Comparison of ENCODE assay signal across 2 cellular contexts in genomic region chr2:85400541-85400940, GRCh38.
TF ChIP-seq lines count a peak whose summit lies in the region.

No MANE protein-coding gene starts in this region.

TF ChIP-seq in SK-N-SH, 30 proteins besides CTCF, POLR2A, EP300 and RAD21 (continued from another document):
- TF ChIP-seq USF1 (IDR thresholded peaks at IDR 0.05; ENCODE audit: borderline replicate concordance, low read depth) (no peak), GATA2 (CRISPR knock-in tag; IDR thresholded peaks at IDR 0.05) (no peak), POLR2AphosphoS5 (IDR thresholded peaks at IDR 0.05; ENCODE audit: low read depth, low read length) (no peak), SIN3A (IDR thresholded peaks at IDR 0.05; ENCODE audit: borderline replicate concordance, low read depth, low read length) (no peak), USF2 (IDR thresholded peaks at IDR 0.05; ENCODE audit: borderline replicate concordance, low read depth, low read length) (no peak), MXI1 (IDR thresholded peaks at IDR 0.05; ENCODE audit: low read depth, low read length) (no peak), JUND (IDR thresholded peaks at IDR 0.05) (no peak), REST (IDR thresholded peaks at IDR 0.05; ENCODE audit: low read depth, low read length) (no peak), MAX (IDR thresholded peaks at IDR 0.05; ENCODE audit: low read depth) (no peak), SMC3 (IDR thresholded peaks at IDR 0.05; ENCODE audit: low read depth, low read length) (no peak), CHD2 (IDR thresholded peaks at IDR 0.05; ENCODE audit: low read length, partially characterized antibody) (no peak), EZH2phosphoT487 (IDR thresholded peaks at IDR 0.05; ENCODE audit: borderline replicate concordance, low read depth) (no peak), FOSL2 (IDR thresholded peaks at IDR 0.05; ENCODE audit: borderline replicate concordance, low read depth) (no peak), PBX3 (IDR thresholded peaks at IDR 0.05) (no peak), RFX5 (IDR thresholded peaks at IDR 0.05; ENCODE audit: low read length) (no peak)
TF ChIP-seq in SK-N-SH: peak in this region for 0.

TF ChIP-seq in SK-N-SH treated with all-trans-retinoic acid at 6 μM for 48 hours, 23 proteins besides CTCF, POLR2A, EP300 and RAD21 (continued from another document):
- TF ChIP-seq TSHZ2 (CRISPR knock-in tag; IDR thresholded peaks at IDR 0.05) = no peak
- TF ChIP-seq PPARA (CRISPR knock-in tag; IDR thresholded peaks at IDR 0.05; ENCODE audit: borderline replicate concordance) = no peak
- no peak for TF ChIP-seq PATZ1 (CRISPR knock-in tag; IDR thresholded peaks at IDR 0.05; ENCODE audit: borderline replicate concordance)
- TF ChIP-seq ISL1 (CRISPR knock-in tag; IDR thresholded peaks at IDR 0.05) = no peak
- no peak for TF ChIP-seq TCF4 (CRISPR knock-in tag; IDR thresholded peaks at IDR 0.05; ENCODE audit: borderline replicate concordance)
- no peak for TF ChIP-seq GLIS3 (CRISPR knock-in tag; IDR thresholded peaks at IDR 0.05)
- no peak for TF ChIP-seq ZFP3 (CRISPR knock-in tag; IDR thresholded peaks at IDR 0.05)
- no peak for TF ChIP-seq OSR1 (CRISPR knock-in tag; IDR thresholded peaks at IDR 0.05)
- no peak for TF ChIP-seq CSRNP3 (CRISPR knock-in tag; IDR thresholded peaks at IDR 0.05)
- no peak for TF ChIP-seq BACH2 (CRISPR knock-in tag; IDR thresholded peaks at IDR 0.05; ENCODE audit: borderline replicate concordance)
- no peak for TF ChIP-seq CREB5 (CRISPR knock-in tag; IDR thresholded peaks at IDR 0.05; ENCODE audit: low read depth)
- TF ChIP-seq ZC3H10 (CRISPR knock-in tag; IDR thresholded peaks at IDR 0.05) = no peak
- no peak for TF ChIP-seq ESRRG (CRISPR knock-in tag; IDR thresholded peaks at IDR 0.05)
